ENCODE assay signal across 19 cellular contexts in the genomic region with DNA sequence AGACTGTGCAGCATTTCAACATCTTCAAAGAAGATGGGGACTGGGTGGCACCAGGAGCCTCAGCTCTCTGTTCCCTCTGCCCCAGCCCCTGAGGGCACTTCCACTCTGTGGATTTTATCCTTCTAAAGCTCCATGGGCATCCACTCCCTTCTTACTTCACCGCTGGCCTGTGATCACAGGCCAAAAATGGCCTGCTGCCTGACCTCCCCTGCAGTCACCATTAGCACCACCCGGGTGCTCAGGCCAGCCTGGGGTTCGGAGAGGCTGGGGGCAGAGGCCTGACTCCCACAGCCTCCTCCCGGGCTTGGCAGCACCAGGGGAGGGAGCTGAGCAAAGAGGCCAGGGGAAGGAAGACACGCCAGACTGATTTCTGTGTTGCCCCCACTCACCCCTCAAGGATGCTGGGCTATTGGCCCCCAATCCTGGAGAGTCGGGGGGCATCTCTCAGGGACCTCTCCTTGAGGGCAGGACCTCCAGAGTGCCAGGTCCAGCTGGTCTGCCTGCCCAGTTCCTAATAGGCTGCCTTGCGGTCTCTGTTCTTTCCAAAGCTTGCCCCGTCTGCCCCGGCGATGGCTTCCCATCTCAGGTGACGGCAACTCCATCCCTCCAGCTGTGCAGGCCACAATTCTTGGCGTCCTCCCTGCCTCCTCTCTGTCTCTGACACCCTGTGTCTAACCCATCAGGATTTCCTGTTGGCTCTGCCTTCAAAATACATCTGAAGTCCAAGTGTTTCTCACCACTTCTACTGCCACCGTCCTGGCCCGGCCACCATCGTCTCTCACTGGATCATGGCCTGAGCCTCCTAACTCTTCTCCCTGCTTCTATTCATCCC.
"Had no signal": no experiment of that assay in that cellular context is flagged by ENCODE, and none has a peak within 500 bp of the region (broad histone marks: within the 10 kb centered on the region; RNA-seq: fewer than 3 reads in every experiment).

No MANE protein-coding gene starts in this region.

- DNase-seq: activated CD4-positive, alpha-beta T cell treated with anti-CD3 and anti-CD28 coated beads, Interleukin-2, amount 50 U/mL, for 48 hours; activated gamma-delta T cell treated with Interleukin-2 at 50 U/mL for 16 hours; activated naive CD8-positive, alpha-beta T cell treated with anti-CD3 and anti-CD28 coated beads, Interleukin-2, amount 50 U/mL, for 24 hours; activated T-cell treated with anti-CD3 and anti-CD28 coated beads, Interleukin-2, amount 50 U/mL, for 4 hours; heart right ventricle; mammary epithelial cell; nucleus accumbens; small intestine; stimulated activated CD4-positive, alpha-beta T cell treated with anti-CD3 and anti-CD28 coated beads, Interleukin-4, amount 100 ng/mL, for 4 hours; stimulated activated naive CD8-positive, alpha-beta T cell treated with anti-CD3 and anti-CD28 coated beads, Interleukin-15, Interleukin-2, amounts not matched to agents 100 U/mL and 50 U/mL, for 24 hours; T-helper 9 cell; upper lobe of left lung had no signal

- H3K4me3 Mint-ChIP-seq: activated naive CD8-positive, alpha-beta T cell treated with anti-CD3 and anti-CD28 coated beads, Interleukin-2, amount 50 U/mL, for 24 hours; activated T-cell treated with anti-CD3 and anti-CD28 coated beads, Interleukin-2, amount 50 U/mL, for 4 hours; naive thymus-derived CD8-positive, alpha-beta T cell had no signal

- H3K27ac ChIP-seq: ascending aorta, breast epithelium, gastrocnemius medialis, SK-N-MC, suprapubic skin, upper lobe of left lung had no signal

- H3K9me3 ChIP-seq: ascending aorta, gastrocnemius medialis, heart right ventricle, suprapubic skin, upper lobe of left lung had no signal

- H3K36me3 Mint-ChIP-seq: naive thymus-derived CD8-positive, alpha-beta T cell had no signal

- H3K4me1 Mint-ChIP-seq: activated naive CD8-positive, alpha-beta T cell treated with anti-CD3 and anti-CD28 coated beads, Interleukin-2, amount 50 U/mL, for 24 hours had no signal

- H3K4me1 ChIP-seq: ascending aorta, breast epithelium, gastrocnemius medialis, suprapubic skin, upper lobe of left lung had no signal

- H3K27me3 ChIP-seq: ascending aorta, breast epithelium, gastrocnemius medialis, heart right ventricle, suprapubic skin, upper lobe of left lung had no signal

- H3K27ac Mint-ChIP-seq: activated naive CD8-positive, alpha-beta T cell treated with anti-CD3 and anti-CD28 coated beads, Interleukin-2, amount 50 U/mL, for 24 hours had no signal

- H3K9me3 Mint-ChIP-seq: activated naive CD8-positive, alpha-beta T cell treated with anti-CD3 and anti-CD28 coated beads, Interleukin-2, amount 50 U/mL, for 24 hours; activated T-cell treated with anti-CD3 and anti-CD28 coated beads, Interleukin-2, amount 50 U/mL, for 4 hours had no signal

- ATAC-seq: activated naive CD8-positive, alpha-beta T cell treated with anti-CD3 and anti-CD28 coated beads, Interleukin-2, amount 50 U/mL, for 24 hours; activated T-cell treated with anti-CD3 and anti-CD28 coated beads, Interleukin-2, amount 50 U/mL, for 4 hours; gastrocnemius medialis; left colon; naive thymus-derived CD8-positive, alpha-beta T cell; stimulated activated naive CD8-positive, alpha-beta T cell treated with anti-CD3 and anti-CD28 coated beads, Interleukin-15, Interleukin-2, amounts not matched to agents 100 U/mL and 50 U/mL, for 24 hours had no signal

- H3K36me3 ChIP-seq: ascending aorta, breast epithelium, gastrocnemius medialis, suprapubic skin, upper lobe of left lung had no signal

- H3K4me3 ChIP-seq: ascending aorta, breast epithelium, gastrocnemius medialis, heart right ventricle, SK-N-MC, suprapubic skin, upper lobe of left lung had no signal
